ENCODE assay signal across 1 cellular context in the genomic region with DNA sequence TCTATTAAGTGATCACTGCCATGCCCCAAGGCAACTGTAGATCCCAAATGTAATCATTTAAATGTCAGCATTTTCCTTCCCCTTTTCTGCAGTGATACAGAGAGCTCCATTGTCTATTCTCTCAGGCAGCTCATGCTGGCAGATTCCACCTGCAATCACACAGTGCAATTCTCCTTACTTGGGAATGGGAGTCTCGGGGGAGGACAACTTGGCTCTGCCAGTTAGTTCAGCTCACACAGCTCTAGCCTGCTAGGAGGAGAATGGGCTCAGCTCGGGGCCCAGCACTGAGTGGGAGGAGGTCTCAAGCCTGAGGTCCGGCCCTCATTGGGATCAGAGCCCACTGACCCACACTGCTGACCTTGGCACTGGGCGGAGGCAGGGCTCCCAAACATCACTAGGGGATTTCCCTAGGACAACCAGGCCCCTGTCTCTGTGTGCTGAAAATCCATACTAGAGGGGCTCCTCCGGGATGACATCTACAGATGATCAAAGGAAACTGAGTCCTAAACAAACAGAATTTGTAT.
TF ChIP-seq lines count a peak whose summit lies in the region.

No MANE protein-coding gene starts in this region.

TF ChIP-seq in SK-N-SH treated with all-trans-retinoic acid at 6 μM for 48 hours, 23 proteins besides CTCF, POLR2A, EP300 and RAD21 (continued from another document):
- TF ChIP-seq, protein P1, sequence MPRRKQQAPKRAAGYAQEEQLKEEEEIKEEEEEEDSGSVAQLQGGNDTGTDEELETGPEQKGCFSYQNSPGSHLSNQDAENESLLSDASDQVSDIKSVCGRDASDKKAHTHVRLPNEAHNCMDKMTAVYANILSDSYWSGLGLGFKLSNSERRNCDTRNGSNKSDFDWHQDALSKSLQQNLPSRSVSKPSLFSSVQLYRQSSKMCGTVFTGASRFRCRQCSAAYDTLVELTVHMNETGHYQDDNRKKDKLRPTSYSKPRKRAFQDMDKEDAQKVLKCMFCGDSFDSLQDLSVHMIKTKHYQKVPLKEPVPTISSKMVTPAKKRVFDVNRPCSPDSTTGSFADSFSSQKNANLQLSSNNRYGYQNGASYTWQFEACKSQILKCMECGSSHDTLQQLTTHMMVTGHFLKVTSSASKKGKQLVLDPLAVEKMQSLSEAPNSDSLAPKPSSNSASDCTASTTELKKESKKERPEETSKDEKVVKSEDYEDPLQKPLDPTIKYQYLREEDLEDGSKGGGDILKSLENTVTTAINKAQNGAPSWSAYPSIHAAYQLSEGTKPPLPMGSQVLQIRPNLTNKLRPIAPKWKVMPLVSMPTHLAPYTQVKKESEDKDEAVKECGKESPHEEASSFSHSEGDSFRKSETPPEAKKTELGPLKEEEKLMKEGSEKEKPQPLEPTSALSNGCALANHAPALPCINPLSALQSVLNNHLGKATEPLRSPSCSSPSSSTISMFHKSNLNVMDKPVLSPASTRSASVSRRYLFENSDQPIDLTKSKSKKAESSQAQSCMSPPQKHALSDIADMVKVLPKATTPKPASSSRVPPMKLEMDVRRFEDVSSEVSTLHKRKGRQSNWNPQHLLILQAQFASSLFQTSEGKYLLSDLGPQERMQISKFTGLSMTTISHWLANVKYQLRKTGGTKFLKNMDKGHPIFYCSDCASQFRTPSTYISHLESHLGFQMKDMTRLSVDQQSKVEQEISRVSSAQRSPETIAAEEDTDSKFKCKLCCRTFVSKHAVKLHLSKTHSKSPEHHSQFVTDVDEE (CRISPR knock-in tag; IDR thresholded peaks at IDR 0.05): no peak
